Comparison of ENCODE assay signal across 2 cellular contexts in the genomic region with DNA sequence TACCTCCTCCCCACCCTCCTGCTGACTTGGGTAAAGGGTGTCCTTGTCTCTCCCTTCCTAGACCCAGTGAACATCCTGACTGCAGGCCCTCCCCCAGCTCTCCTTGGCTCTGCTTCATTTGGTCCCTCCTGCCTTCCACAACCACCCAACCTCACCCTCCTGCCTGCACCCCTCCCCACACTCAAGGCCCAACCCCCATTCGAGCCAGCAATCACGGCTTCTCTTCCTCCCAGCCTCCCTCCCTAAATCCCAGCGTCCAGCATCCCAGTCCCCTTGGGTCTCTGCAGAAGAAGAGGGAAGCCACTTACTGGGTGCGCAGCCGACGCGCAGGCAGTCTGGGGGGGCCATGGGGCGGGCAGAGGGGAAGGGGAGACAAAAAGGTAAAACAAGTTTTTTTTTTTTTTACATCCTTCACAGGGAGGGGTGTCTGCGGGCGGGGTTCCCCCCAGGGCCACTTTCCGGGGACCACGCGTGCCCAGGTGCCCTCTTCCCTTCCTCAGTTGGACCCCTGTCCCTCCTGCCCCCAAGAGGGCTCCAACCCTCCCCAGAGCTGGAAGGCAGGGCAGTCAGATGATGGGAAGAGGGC.
TF ChIP-seq lines count a peak whose summit lies in the region.

No MANE protein-coding gene starts in this region.

TF ChIP-seq in GM23338, 12 proteins besides CTCF, POLR2A, EP300 and RAD21:
- TF ChIP-seq ZNF331 (CRISPR knock-in tag; IDR thresholded peaks at IDR 0.05; ENCODE audit: low read depth) (no peak), EZH2 (IDR thresholded peaks at IDR 0.05; ENCODE audit: low read depth, unreplicated experiment) (no peak), NANOG (IDR thresholded peaks at IDR 0.05; ENCODE audit: borderline replicate concordance) (no peak), POLR2AphosphoS5 (IDR thresholded peaks at IDR 0.05; ENCODE audit: low read depth) (no peak)
- TF ChIP-seq, protein P1, sequence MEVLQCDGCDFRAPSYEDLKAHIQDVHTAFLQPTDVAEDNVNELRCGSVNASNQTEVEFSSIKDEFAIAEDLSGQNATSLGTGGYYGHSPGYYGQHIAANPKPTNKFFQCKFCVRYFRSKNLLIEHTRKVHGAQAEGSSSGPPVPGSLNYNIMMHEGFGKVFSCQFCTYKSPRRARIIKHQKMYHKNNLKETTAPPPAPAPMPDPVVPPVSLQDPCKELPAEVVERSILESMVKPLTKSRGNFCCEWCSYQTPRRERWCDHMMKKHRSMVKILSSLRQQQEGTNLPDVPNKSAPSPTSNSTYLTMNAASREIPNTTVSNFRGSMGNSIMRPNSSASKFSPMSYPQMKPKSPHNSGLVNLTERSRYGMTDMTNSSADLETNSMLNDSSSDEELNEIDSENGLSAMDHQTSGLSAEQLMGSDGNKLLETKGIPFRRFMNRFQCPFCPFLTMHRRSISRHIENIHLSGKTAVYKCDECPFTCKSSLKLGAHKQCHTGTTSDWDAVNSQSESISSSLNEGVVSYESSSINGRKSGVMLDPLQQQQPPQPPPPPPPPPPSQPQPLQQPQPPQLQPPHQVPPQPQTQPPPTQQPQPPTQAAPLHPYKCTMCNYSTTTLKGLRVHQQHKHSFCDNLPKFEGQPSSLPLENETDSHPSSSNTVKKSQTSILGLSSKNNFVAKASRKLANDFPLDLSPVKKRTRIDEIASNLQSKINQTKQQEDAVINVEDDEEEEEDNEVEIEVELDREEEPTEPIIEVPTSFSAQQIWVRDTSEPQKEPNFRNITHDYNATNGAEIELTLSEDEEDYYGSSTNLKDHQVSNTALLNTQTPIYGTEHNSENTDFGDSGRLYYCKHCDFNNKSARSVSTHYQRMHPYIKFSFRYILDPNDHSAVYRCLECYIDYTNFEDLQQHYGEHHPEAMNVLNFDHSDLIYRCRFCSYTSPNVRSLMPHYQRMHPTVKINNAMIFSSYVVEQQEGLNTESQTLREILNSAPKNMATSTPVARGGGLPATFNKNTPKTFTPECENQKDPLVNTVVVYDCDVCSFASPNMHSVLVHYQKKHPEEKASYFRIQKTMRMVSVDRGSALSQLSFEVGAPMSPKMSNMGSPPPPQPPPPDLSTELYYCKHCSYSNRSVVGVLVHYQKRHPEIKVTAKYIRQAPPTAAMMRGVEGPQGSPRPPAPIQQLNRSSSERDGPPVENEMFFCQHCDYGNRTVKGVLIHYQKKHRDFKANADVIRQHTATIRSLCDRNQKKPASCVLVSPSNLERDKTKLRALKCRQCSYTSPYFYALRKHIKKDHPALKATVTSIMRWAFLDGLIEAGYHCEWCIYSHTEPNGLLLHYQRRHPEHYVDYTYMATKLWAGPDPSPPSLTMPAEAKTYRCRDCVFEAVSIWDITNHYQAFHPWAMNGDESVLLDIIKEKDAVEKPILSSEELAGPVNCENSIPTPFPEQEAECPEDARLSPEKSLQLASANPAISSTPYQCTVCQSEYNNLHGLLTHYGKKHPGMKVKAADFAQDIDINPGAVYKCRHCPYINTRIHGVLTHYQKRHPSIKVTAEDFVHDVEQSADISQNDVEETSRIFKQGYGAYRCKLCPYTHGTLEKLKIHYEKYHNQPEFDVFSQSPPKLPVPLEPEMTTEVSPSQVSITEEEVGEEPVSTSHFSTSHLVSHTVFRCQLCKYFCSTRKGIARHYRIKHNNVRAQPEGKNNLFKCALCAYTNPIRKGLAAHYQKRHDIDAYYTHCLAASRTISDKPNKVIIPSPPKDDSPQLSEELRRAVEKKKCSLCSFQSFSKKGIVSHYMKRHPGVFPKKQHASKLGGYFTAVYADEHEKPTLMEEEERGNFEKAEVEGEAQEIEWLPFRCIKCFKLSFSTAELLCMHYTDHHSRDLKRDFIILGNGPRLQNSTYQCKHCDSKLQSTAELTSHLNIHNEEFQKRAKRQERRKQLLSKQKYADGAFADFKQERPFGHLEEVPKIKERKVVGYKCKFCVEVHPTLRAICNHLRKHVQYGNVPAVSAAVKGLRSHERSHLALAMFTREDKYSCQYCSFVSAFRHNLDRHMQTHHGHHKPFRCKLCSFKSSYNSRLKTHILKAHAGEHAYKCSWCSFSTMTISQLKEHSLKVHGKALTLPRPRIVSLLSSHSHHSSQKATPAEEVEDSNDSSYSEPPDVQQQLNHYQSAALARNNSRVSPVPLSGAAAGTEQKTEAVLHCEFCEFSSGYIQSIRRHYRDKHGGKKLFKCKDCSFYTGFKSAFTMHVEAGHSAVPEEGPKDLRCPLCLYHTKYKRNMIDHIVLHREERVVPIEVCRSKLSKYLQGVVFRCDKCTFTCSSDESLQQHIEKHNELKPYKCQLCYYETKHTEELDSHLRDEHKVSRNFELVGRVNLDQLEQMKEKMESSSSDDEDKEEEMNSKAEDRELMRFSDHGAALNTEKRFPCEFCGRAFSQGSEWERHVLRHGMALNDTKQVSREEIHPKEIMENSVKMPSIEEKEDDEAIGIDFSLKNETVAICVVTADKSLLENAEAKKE (CRISPR knock-in tag; IDR thresholded peaks at IDR 0.05): no peak

TF ChIP-seq in H1, 55 proteins besides CTCF, POLR2A, EP300 and RAD21:
- peak; percentile 13 for TF ChIP-seq ASH2L (IDR thresholded peaks at IDR 0.05; ENCODE audit: low read length)
- TF ChIP-seq TAF7 (optimal IDR thresholded peaks at IDR 0.05; ENCODE audit: borderline replicate concordance, low read depth, low read length): peak; percentile 52
- TF ChIP-seq KDM4A (IDR thresholded peaks at IDR 0.05; ENCODE audit: low read depth, low read length, severe bottlenecking): no peak
TF ChIP-seq in H1: peak in this region for 2.
